ENCODE assay signal across 12 cellular contexts in genomic region chr14:91351508-91351853, GRCh38.
DNase-seq lines count a peak whose midpoint lies in the region; ATAC-seq and TF ChIP-seq lines count a peak whose summit lies in the region.
"Had no signal": no experiment of that assay in that cellular context is flagged by ENCODE, and none has a peak within 500 bp of the region (broad histone marks: within the 10 kb centered on the region; RNA-seq: fewer than 3 reads in every experiment).

No MANE protein-coding gene starts in this region.

- no peaks in the 10 kb centered on the region for H3K27me3 ChIP-seq in CD8-positive, alpha-beta T cell (ENCODE audit: insufficient read depth, low read length)
- H3K27me3 ChIP-seq in KMS-11 (ENCODE audit: insufficient read depth, low read depth) (no peaks in the 10 kb centered on the region), vagina (no peaks in the 10 kb centered on the region), mammary epithelial cell (ENCODE audit: insufficient read depth, low read length) (no peaks in the 10 kb centered on the region)

- H3K36me3 Mint-ChIP-seq in CD8-positive, alpha-beta T cell, result peaks cover 46% of the 10 kb centered on the region
- H3K36me3 Mint-ChIP-seq in naive thymus-derived CD8-positive, alpha-beta T cell, result peaks cover 0 to 26% (median 0%) of the 10 kb centered on the region in 3 donors

- peak overlapping the region; percentile 45 for H3K27ac ChIP-seq in CD8-positive, alpha-beta T cell (ENCODE audit: low read depth, low read length)
- H3K27ac ChIP-seq in KMS-11 (peak overlapping the region; percentile 68; the same call in 1 of the 2 replicates), caudate nucleus (ENCODE audit: low read depth, low read length) (peak overlapping the region; percentile 89), vagina (no peak overlapping the region), mammary epithelial cell (ENCODE audit: insufficient read depth, low read depth, low read length) (no peak overlapping the region)

- H3K4me2 ChIP-seq in KMS-11 (peak overlapping the region; percentile 59), mammary epithelial cell (ENCODE audit: insufficient read depth, low read depth, low read length) (no peak overlapping the region)

- no peaks in the 10 kb centered on the region; the same call in 1 of the 2 replicates for H4K20me1 ChIP-seq in KMS-11 (ENCODE audit: insufficient read depth)
- H4K20me1 ChIP-seq in mammary epithelial cell (ENCODE audit: insufficient read depth, low read length), result no peaks in the 10 kb centered on the region

- DNase-seq in CD8-positive, alpha-beta T cell, result no peak
- peak in 3 of 61 donors; percentile 30 to 43 (median 35) for DNase-seq in caudate nucleus (lab: John Stamatoyannopoulos, UW)
- DNase-seq in naive thymus-derived CD8-positive, alpha-beta T cell, result no peak
- no peak for DNase-seq in vagina (ENCODE audit: extremely low spot score in 2 of 2)
- DNase-seq in NAMALWA (ENCODE audit: low spot score), result no peak
- no peak for DNase-seq in mammary epithelial cell
- DNase-seq: Caco-2, IMR-90, NCI-H226, SHP77 had no signal

- WGBS in mammary epithelial cell (ENCODE audit: low coverage, missing lambda C conversion rate), result 75% methylated on average over 10 of the region's 10 CpGs

- TF ChIP-seq POLR2A in vagina (IDR thresholded peaks at IDR 0.05), result no peak

- intact Hi-C loops in CD8-positive, alpha-beta T cell (cut with DNase I, micrococcal nuclease), result loop anchor here (2.0 kb wide), 2 partner anchors 15 to 27 kb away; no protein-coding TSS in a partner anchor
- intact Hi-C loops in vagina (cut with DNase I), result no loop called here
- intact Hi-C loops in mammary epithelial cell (cut with micrococcal nuclease), result no loop called here

- H3K27me3 Mint-ChIP-seq in CD8-positive, alpha-beta T cell (ENCODE audit: low read depth), result no peaks in the 10 kb centered on the region
- no peaks in the 10 kb centered on the region for H3K27me3 Mint-ChIP-seq in naive thymus-derived CD8-positive, alpha-beta T cell

- no peaks in the 10 kb centered on the region for H3K9me3 ChIP-seq in CD8-positive, alpha-beta T cell (ENCODE audit: low read length)
- H3K9me3 ChIP-seq in vagina (no peaks in the 10 kb centered on the region), mammary epithelial cell (replicated peaks; ENCODE audit: insufficient read depth, low read length) (no peaks in the 10 kb centered on the region)
- H3K9me3 ChIP-seq: Caco-2 had no signal

- ATAC-seq in CD8-positive, alpha-beta T cell, result no peak
- no peak for ATAC-seq in naive thymus-derived CD8-positive, alpha-beta T cell
- no peak for ATAC-seq in HG03442 (IDR thresholded peaks at IDR 0.05; ENCODE audit: unreplicated experiment)

- peaks cover 11% of the 10 kb centered on the region; the same call in 1 of the 2 replicates for H3K79me2 ChIP-seq in KMS-11 (ENCODE audit: insufficient read depth, low read depth)
- H3K79me2 ChIP-seq in mammary epithelial cell (ENCODE audit: insufficient read depth, low read length), result no peaks in the 10 kb centered on the region

- TF ChIP-seq CTCF in CD8-positive, alpha-beta T cell (IDR thresholded peaks at IDR 0.05), result no peak
- no peak for TF ChIP-seq CTCF in KMS-11 (conservative IDR thresholded peaks at IDR 0.05; ENCODE audit: low read depth, low read length)
- TF ChIP-seq CTCF in vagina (IDR thresholded peaks at IDR 0.05), result no peak
- no peak for TF ChIP-seq CTCF in mammary epithelial cell (conservative IDR thresholded peaks at IDR 0.05 in 1 of 2, IDR thresholded peaks at IDR 0.05 in 1 of 2; ENCODE audit: extremely low read depth in 1 of 2, insufficient read depth in 1 of 2, low read depth in 1 of 2, low read length in 2 of 2)

- peak overlapping the region; percentile 86 for H3K4me3 Mint-ChIP-seq in CD8-positive, alpha-beta T cell
- peak overlapping the region; percentile 74 to 93 (median 88) for H3K4me3 Mint-ChIP-seq in naive thymus-derived CD8-positive, alpha-beta T cell

- no TSS peak for BruUV-seq in mammary epithelial cell (replicated peaks; lab: Mats Ljungman, UMichigan)

- peaks cover 89% of the 10 kb centered on the region for H3K4me1 ChIP-seq in CD8-positive, alpha-beta T cell (ENCODE audit: insufficient read depth, low read length)
- peaks cover 87% of the 10 kb centered on the region for H3K4me1 ChIP-seq in KMS-11 (ENCODE audit: low read depth, poor library complexity, severe bottlenecking)
- H3K4me1 ChIP-seq in vagina, result peaks cover 38% of the 10 kb centered on the region
- H3K4me1 ChIP-seq in mammary epithelial cell (ENCODE audit: insufficient read depth, low read length), result no peaks in the 10 kb centered on the region

- dilution Hi-C loops in mammary epithelial cell (cut with HindIII; ENCODE audit: low sequenced_read_pairs), result no loop called here

- POLR2A ChIA-PET in CD8-positive, alpha-beta T cell (lab: Charles Lee), result interaction anchor here (0.9 to 3.6 kb wide), 8 partner anchors 15 to 64 kb away, joined by 3 to 28 read pairs (median 6); no protein-coding TSS in a partner anchor
- POLR2A ChIA-PET in naive thymus-derived CD8-positive, alpha-beta T cell (lab: Charles Lee), result interaction anchor here (0.9 to 15.0 kb wide), 14 partner anchors 9 to 158 kb away, joined by 3 to 200 read pairs (median 12); partner anchors contain the start of gene CCDC88C

- H3K4me3 ChIP-seq in CD8-positive, alpha-beta T cell (ENCODE audit: low read depth, low read length), result peak overlapping the region; percentile 27
- H3K4me3 ChIP-seq in KMS-11 (IDR thresholded peaks at IDR 0.05; ENCODE audit: insufficient read depth, low read depth, low read length), result no peak overlapping the region
- H3K4me3 ChIP-seq in vagina, result no peak overlapping the region
- H3K4me3 ChIP-seq in mammary epithelial cell (replicated peaks in 1 of 3; ENCODE audit: insufficient read depth in 1 of 3, low read depth in 2 of 3, low read length in 3 of 3), result no peak overlapping the region

- peak overlapping the region; percentile 94 for H3K27ac Mint-ChIP-seq in CD8-positive, alpha-beta T cell
- peak overlapping the region; percentile 94 to 99 (median 96) for H3K27ac Mint-ChIP-seq in naive thymus-derived CD8-positive, alpha-beta T cell

- H3K9ac ChIP-seq in KMS-11, result peak overlapping the region; percentile 27; the same call in 1 of the 2 replicates
- H3K9ac ChIP-seq in mammary epithelial cell (ENCODE audit: insufficient read depth, low read length), result no peak overlapping the region

- CTCF ChIA-PET in CD8-positive, alpha-beta T cell (lab: Charles Lee), result interaction anchor here (2.1 to 14.1 kb wide), 4 partner anchors 15 to 66 kb away, joined by 7 to 163 read pairs (median 85); partner anchors contain the start of gene CCDC88C
- CTCF ChIA-PET in mammary epithelial cell (lab: Charles Lee; ENCODE audit: low non-redundant PET), result no interaction called here

- in situ Hi-C loops in mammary epithelial cell (cut with MboI; ENCODE audit: low sequenced_read_pairs in 2 of 2), result no loop called here

- no peaks in the 10 kb centered on the region for H3K36me3 ChIP-seq in CD8-positive, alpha-beta T cell (ENCODE audit: insufficient read depth, low read length)
- H3K36me3 ChIP-seq in KMS-11 (ENCODE audit: insufficient read depth) (no peaks in the 10 kb centered on the region), vagina (no peaks in the 10 kb centered on the region), mammary epithelial cell (ENCODE audit: insufficient read depth, low read length) (no peaks in the 10 kb centered on the region)

- H2AFZ ChIP-seq in KMS-11 (ENCODE audit: low read depth), result no peak overlapping the region
- no peak overlapping the region for H2AFZ ChIP-seq in mammary epithelial cell (ENCODE audit: low read depth, low read length)

- H3K9me3 Mint-ChIP-seq in CD8-positive, alpha-beta T cell, result no peaks in the 10 kb centered on the region
- H3K9me3 Mint-ChIP-seq in naive thymus-derived CD8-positive, alpha-beta T cell, result no peaks in the 10 kb centered on the region

- H3K4me1 Mint-ChIP-seq in CD8-positive, alpha-beta T cell (ENCODE audit: low read depth), result peaks cover 91% of the 10 kb centered on the region
- peaks cover 66 to 97% (median 94%) of the 10 kb centered on the region in 4 donors for H3K4me1 Mint-ChIP-seq in naive thymus-derived CD8-positive, alpha-beta T cell

Comparison
In these comparisons a context has a peak if more than half of its experiments do, and no peak if none do; other contexts are left out.
1. H3K27ac ChIP-seq: peak in CD8-positive, alpha-beta T cell (single experiment), KMS-11 (single experiment) and caudate nucleus (single experiment); none in vagina (single experiment) and mammary epithelial cell (single experiment).
2. intact Hi-C loops: an anchor here in CD8-positive, alpha-beta T cell (2.0 kb wide); none called in vagina and mammary epithelial cell.